ENCODE assay signal across 14 cellular contexts in the genomic region with DNA sequence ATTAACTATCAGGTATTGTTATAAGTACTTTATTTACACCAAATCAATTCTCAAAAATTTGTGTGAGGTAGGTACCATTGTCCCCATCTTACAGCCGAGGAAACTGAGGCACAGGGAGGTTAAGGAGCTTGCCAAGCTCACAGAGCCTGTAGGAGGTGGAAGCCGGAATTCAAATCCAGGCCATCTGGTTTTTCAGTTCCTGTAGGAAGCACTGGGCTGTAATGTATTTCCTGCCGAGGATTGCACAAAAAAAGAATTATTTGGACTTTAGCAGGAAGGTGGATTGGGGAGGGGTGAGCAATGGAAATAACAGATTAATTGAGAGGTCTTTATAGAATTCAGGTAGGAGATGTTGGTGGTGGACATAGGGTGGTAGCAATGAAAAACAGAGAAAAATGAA.
DNase-seq lines count a peak whose midpoint lies in the region; ATAC-seq and TF ChIP-seq lines count a peak whose summit lies in the region.
"Had no signal": no experiment of that assay in that cellular context is flagged by ENCODE, and none has a peak within 500 bp of the region (broad histone marks: within the 10 kb centered on the region; RNA-seq: fewer than 3 reads in every experiment).

No MANE protein-coding gene starts in this region.

- H3K18ac ChIP-seq in mesenchymal stem cell (ENCODE audit: low read depth in 1 of 2, low read length in 2 of 2), result no peak overlapping the region

- H2BK120ac ChIP-seq in mesenchymal stem cell (ENCODE audit: low read depth, low read length), result no peak overlapping the region

- no peak for TF ChIP-seq POLR2A in vagina (IDR thresholded peaks at IDR 0.05)

- intact Hi-C loops in heart right ventricle (cut with DNase I) (no loop called here), Right ventricle myocardium inferior (cut with DNase I) (no loop called here), vagina (cut with DNase I) (no loop called here)

- no peak overlapping the region for H2AFZ ChIP-seq in mesenchymal stem cell (ENCODE audit: low read depth, low read length)

- H4K20me1 ChIP-seq in BLaER1 treated with 17β-estradiol and CSF1 and Interleukin-3, amounts not matched to agents 10 nM and 100 nM, result no peaks in the 10 kb centered on the region

- peaks cover 0 to 15% (median 0%) of the 10 kb centered on the region in 11 donors for H3K9me3 ChIP-seq in heart right ventricle
- H3K9me3 ChIP-seq in BLaER1 treated with 17β-estradiol and CSF1 and Interleukin-3, amounts not matched to agents 10 nM and 100 nM (replicated peaks in 1 of 11), result peaks cover 32 to 66% (median 52%) of the 10 kb centered on the region in 11 experiments
- no peaks in the 10 kb centered on the region for H3K9me3 ChIP-seq in mesenchymal stem cell (ENCODE audit: control insufficient read depth, low read length)
- no peaks in the 10 kb centered on the region for H3K9me3 ChIP-seq in vagina
- H3K9me3 ChIP-seq: HAP-1 had no signal

- no peak overlapping the region for H3K4ac ChIP-seq in mesenchymal stem cell (ENCODE audit: low read depth in 1 of 2, low read length in 2 of 2)

- H3K14ac ChIP-seq in mesenchymal stem cell (ENCODE audit: low read length in 2 of 2), result no peak overlapping the region

- WGBS in heart right ventricle, 2 donors, result 34 to 50% methylated on average over 3 of the region's 3 CpGs
- WGBS in mesenchymal stem cell, result 42% methylated on average over 3 of the region's 3 CpGs

- DNase-seq in heart right ventricle (peak in 1 of 2 donors; percentile 6), Right ventricle myocardium inferior (ENCODE audit: missing footprints) (no peak), mesenchymal stem cell (no peak), vagina (ENCODE audit: extremely low spot score in 2 of 2) (no peak), AG08395 (ENCODE audit: low spot score) (no peak)
- DNase-seq in activated naive CD4-positive, alpha-beta T cell treated with anti-CD3 and anti-CD28 coated beads, Interleukin-2, amount 10 ng/mL, durations not matched to agents 7 days and 5 days, result no peak
- DNase-seq: 8988T; CD8-positive, alpha-beta T cell; COR-L47; DND-41; GDM1 had no signal

- peaks cover 24% of the 10 kb centered on the region for H3K9me3 Mint-ChIP-seq in activated naive CD4-positive, alpha-beta T cell treated with anti-CD3 and anti-CD28 coated beads, Interleukin-2, amount 10 ng/mL, durations not matched to agents 7 days and 5 days

- H3K27me3 Mint-ChIP-seq in activated naive CD4-positive, alpha-beta T cell treated with anti-CD3 and anti-CD28 coated beads, Interleukin-2, amount 10 ng/mL, durations not matched to agents 7 days and 5 days, result no peaks in the 10 kb centered on the region

- H3K4me2 ChIP-seq in BLaER1 treated with 17β-estradiol and CSF1 and Interleukin-3, amounts not matched to agents 10 nM and 100 nM, result peak overlapping the region in 10 of 11 experiments; percentile 11 to 56 (median 42); a peak in 13 of 22 replicates
- H3K4me2 ChIP-seq in mesenchymal stem cell (ENCODE audit: low read length, poor library complexity, severe bottlenecking), result no peak overlapping the region

- no peaks in the 10 kb centered on the region for H3K4me1 Mint-ChIP-seq in activated naive CD4-positive, alpha-beta T cell treated with anti-CD3 and anti-CD28 coated beads, Interleukin-2, amount 10 ng/mL, durations not matched to agents 7 days and 5 days

- no peak overlapping the region for H2BK5ac ChIP-seq in mesenchymal stem cell (ENCODE audit: low read depth, low read length, poor library complexity, severe bottlenecking)

- no peaks in the 10 kb centered on the region for H3K79me1 ChIP-seq in mesenchymal stem cell (replicated peaks; ENCODE audit: low read length, poor library complexity, severe bottlenecking)

- H3K4me1 ChIP-seq in heart right ventricle (peaks cover 0 to 19% (median 8%) of the 10 kb centered on the region in 9 donors), mesenchymal stem cell (ENCODE audit: control insufficient read depth, insufficient read depth, low read depth, low read length) (no peaks in the 10 kb centered on the region), vagina (peaks cover 24% of the 10 kb centered on the region)
- H3K4me1 ChIP-seq in BLaER1 treated with 17β-estradiol and CSF1 and Interleukin-3, amounts not matched to agents 10 nM and 100 nM, result peaks cover 14 to 28% (median 16%) of the 10 kb centered on the region in 10 experiments
- H3K4me1 ChIP-seq: HAP-1 had no signal

- no peak overlapping the region for H3K9ac ChIP-seq in BLaER1 treated with 17β-estradiol and CSF1 and Interleukin-3, amounts not matched to agents 10 nM and 100 nM
- H3K9ac ChIP-seq in mesenchymal stem cell (ENCODE audit: low read length), result peak overlapping the region; percentile 49

- no peak overlapping the region for H4K8ac ChIP-seq in mesenchymal stem cell (ENCODE audit: low read length)

- H2BK15ac ChIP-seq in mesenchymal stem cell (ENCODE audit: low read depth, poor library complexity, severe bottlenecking), result no peak overlapping the region

- no peak overlapping the region for H3K27ac Mint-ChIP-seq in activated naive CD4-positive, alpha-beta T cell treated with anti-CD3 and anti-CD28 coated beads, Interleukin-2, amount 10 ng/mL, durations not matched to agents 7 days and 5 days
- H3K27ac Mint-ChIP-seq: CD8-positive, alpha-beta T cell had no signal

- no peaks in the 10 kb centered on the region for H3K36me3 ChIP-seq in heart right ventricle
- H3K36me3 ChIP-seq in BLaER1 treated with 17β-estradiol and CSF1 and Interleukin-3, amounts not matched to agents 10 nM and 100 nM, result no peaks in the 10 kb centered on the region
- H3K36me3 ChIP-seq in mesenchymal stem cell (ENCODE audit: control insufficient read depth in 1 of 2, insufficient read depth in 2 of 2, low read depth in 1 of 2, low read length in 2 of 2), result no peaks in the 10 kb centered on the region
- no peaks in the 10 kb centered on the region for H3K36me3 ChIP-seq in vagina
- H3K36me3 ChIP-seq: HAP-1 had no signal

- CTCF ChIA-PET in activated naive CD4-positive, alpha-beta T cell treated with anti-CD3 and anti-CD28 coated beads, Interleukin-2, amount 10 ng/mL, durations not matched to agents 7 days and 5 days (lab: Charles Lee), result no interaction called here

- peak overlapping the region in 1 of 10 donors; percentile 60 for H3K27ac ChIP-seq in heart right ventricle
- no peak overlapping the region for H3K27ac ChIP-seq in BLaER1 treated with 17β-estradiol and CSF1 and Interleukin-3, amounts not matched to agents 10 nM and 100 nM
- no peak overlapping the region for H3K27ac ChIP-seq in mesenchymal stem cell (ENCODE audit: low read length, poor library complexity, severe bottlenecking)
- H3K27ac ChIP-seq in vagina, result peak overlapping the region; percentile 27
- H3K27ac ChIP-seq: C4-2B had no signal

- TF ChIP-seq CTCF in heart right ventricle (IDR thresholded peaks at IDR 0.05), result no peak
- TF ChIP-seq CTCF in vagina (IDR thresholded peaks at IDR 0.05), result no peak

- H3K4me3 ChIP-seq in heart right ventricle (no peak overlapping the region), mesenchymal stem cell (ENCODE audit: insufficient read depth in 1 of 2, low read depth in 1 of 2, low read length in 2 of 2) (peak overlapping the region in 1 of 2 experiments; percentile 19), vagina (no peak overlapping the region)
- H3K4me3 ChIP-seq in BLaER1 treated with 17β-estradiol and CSF1 and Interleukin-3, amounts not matched to agents 10 nM and 100 nM, result no peak overlapping the region
- H3K4me3 ChIP-seq: HAP-1 had no signal

- H3K23ac ChIP-seq in mesenchymal stem cell (ENCODE audit: low read length in 2 of 2), result no peak overlapping the region

- H3K36me3 Mint-ChIP-seq in activated naive CD4-positive, alpha-beta T cell treated with anti-CD3 and anti-CD28 coated beads, Interleukin-2, amount 10 ng/mL, durations not matched to agents 7 days and 5 days, result no peaks in the 10 kb centered on the region
- H3K36me3 Mint-ChIP-seq: CD8-positive, alpha-beta T cell had no signal

- H3K4me3 Mint-ChIP-seq in activated naive CD4-positive, alpha-beta T cell treated with anti-CD3 and anti-CD28 coated beads, Interleukin-2, amount 10 ng/mL, durations not matched to agents 7 days and 5 days, result no peak overlapping the region
- H3K4me3 Mint-ChIP-seq: CD8-positive, alpha-beta T cell had no signal

- H2AK5ac ChIP-seq in mesenchymal stem cell (ENCODE audit: low read length, severe bottlenecking), result no peak overlapping the region

- no peaks in the 10 kb centered on the region for H3K27me3 ChIP-seq in heart right ventricle
- H3K27me3 ChIP-seq in BLaER1 treated with 17β-estradiol and CSF1 and Interleukin-3, amounts not matched to agents 10 nM and 100 nM, result no peaks in the 10 kb centered on the region
- H3K27me3 ChIP-seq in mesenchymal stem cell (ENCODE audit: control insufficient read depth in 1 of 2, insufficient read depth in 1 of 2, low read length in 2 of 2), result no peaks in the 10 kb centered on the region
- no peaks in the 10 kb centered on the region for H3K27me3 ChIP-seq in vagina

- no peak overlapping the region for H4K91ac ChIP-seq in mesenchymal stem cell (ENCODE audit: low read length)

- ATAC-seq in heart right ventricle, result peak in 6 of 8 donors; percentile 38 to 67 (median 59)
- no peak for ATAC-seq in Right ventricle myocardium inferior
- ATAC-seq: CD8-positive, alpha-beta T cell had no signal

- H2BK12ac ChIP-seq in mesenchymal stem cell (ENCODE audit: low read length in 2 of 2), result no peak overlapping the region
